Comparison of ENCODE assay signal across 1 cellular context in genomic region chr5:172733974-172734346, GRCh38.
TF ChIP-seq lines count a peak whose summit lies in the region.

No MANE protein-coding gene starts in this region.

TF ChIP-seq in H1, 55 proteins besides CTCF, POLR2A, EP300 and RAD21 (continued from another document):
- TF ChIP-seq KDM4A (IDR thresholded peaks at IDR 0.05; ENCODE audit: low read depth, low read length, severe bottlenecking) (no peak), SIRT6 (IDR thresholded peaks at IDR 0.05; ENCODE audit: low read length) (no peak), POLR2AphosphoS5 (IDR thresholded peaks at IDR 0.05; ENCODE audit: low read depth, low read length) (no peak), CHD7 (IDR thresholded peaks at IDR 0.05; ENCODE audit: insufficient replicate concordance, low read length) (no peak), JUN (IDR thresholded peaks at IDR 0.05; ENCODE audit: low read depth, low read length) (no peak), KDM1A (IDR thresholded peaks at IDR 0.05; ENCODE audit: borderline replicate concordance, low read length) (no peak), MAX (IDR thresholded peaks at IDR 0.05) (no peak), EGR1 (IDR thresholded peaks at IDR 0.05; ENCODE audit: borderline replicate concordance, low read depth, low read length) (no peak), TBP (IDR thresholded peaks at IDR 0.05; ENCODE audit: low read depth, low read length) (no peak), FOSL1 (IDR thresholded peaks at IDR 0.05; ENCODE audit: insufficient read depth, low read depth, low read length) (no peak), CTBP2 (IDR thresholded peaks at IDR 0.05; ENCODE audit: borderline replicate concordance, insufficient read depth, insufficient read length, low read length) (no peak), TCF12 (IDR thresholded peaks at IDR 0.05; ENCODE audit: low read depth, low read length) (no peak), SIN3A (conservative IDR thresholded peaks at IDR 0.05 in 1 of 2, IDR thresholded peaks at IDR 0.05 in 1 of 2; ENCODE audit: low read depth in 1 of 2, low read length in 2 of 2) (no peak)
